In the genomic region with DNA sequence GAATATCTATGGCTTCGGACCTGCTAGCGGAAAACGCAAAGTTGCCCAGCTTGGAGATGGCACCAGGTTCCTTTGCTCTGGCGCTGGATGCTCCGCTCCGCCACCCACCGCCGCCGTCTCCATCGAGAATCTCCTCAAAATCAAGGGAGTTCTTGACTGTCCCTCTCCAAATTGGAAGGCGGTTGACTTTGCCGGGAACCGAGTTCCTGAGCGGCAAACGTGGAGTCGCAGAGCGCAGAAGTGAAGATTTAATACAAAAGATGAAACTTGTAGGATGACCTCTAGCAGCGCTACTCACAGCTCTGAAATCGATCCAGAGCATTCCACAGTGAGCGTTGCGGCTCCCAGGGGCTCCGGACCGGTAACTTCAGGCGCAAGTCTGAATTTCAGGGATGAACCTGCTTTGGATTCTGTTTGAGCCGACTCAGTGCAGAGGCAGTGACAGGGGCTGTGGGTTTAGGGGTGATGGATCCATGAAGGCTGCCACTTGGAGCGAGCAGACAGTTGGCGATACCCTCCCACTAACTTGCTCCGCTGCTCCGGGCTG, we compare ENCODE assay signal across 1 cellular context.
A peak's percentile ranks its signal among the peaks of the same experiment; 100 is the strongest.
TF ChIP-seq lines count a peak whose summit lies in the region.

No MANE protein-coding gene starts in this region.

TF ChIP-seq in SK-N-SH, 30 proteins besides CTCF, POLR2A, EP300 and RAD21 (continued from another document):
- TF ChIP-seq MAX (IDR thresholded peaks at IDR 0.05; ENCODE audit: low read depth) (peak; percentile 66), IRF3 (IDR thresholded peaks at IDR 0.05; ENCODE audit: low read depth, low read length) (no peak)
- TF ChIP-seq, protein P1, sequence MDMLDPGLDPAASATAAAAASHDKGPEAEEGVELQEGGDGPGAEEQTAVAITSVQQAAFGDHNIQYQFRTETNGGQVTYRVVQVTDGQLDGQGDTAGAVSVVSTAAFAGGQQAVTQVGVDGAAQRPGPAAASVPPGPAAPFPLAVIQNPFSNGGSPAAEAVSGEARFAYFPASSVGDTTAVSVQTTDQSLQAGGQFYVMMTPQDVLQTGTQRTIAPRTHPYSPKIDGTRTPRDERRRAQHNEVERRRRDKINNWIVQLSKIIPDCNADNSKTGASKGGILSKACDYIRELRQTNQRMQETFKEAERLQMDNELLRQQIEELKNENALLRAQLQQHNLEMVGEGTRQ (IDR thresholded peaks at IDR 0.05; ENCODE audit: borderline replicate concordance, low read depth, low read length) = no peak
